ENCODE assay signal across 8 cellular contexts in the genomic region with DNA sequence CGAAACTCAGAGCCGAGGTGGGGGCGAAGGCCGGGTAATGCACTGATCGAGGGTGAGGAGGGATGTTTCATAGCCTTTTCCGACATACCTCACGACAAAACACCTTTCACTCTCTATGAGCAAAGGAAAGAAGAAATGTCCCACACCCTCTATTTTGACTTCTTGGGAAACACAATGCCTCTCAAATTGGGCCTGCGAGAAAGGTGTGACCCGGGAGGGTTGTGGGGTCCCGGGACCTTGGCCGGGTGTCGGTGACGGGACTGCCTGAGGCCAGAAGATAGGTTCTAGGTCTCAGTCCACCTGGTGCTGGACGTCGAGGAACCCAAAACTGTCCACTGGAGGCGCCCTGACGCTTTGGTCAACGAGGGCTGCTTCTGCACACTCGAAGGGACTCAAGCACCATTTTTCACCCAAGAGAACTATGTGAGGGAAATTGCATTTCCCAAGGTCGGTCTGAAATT. TPM values are rescaled to one million over a fixed set of nuclear protein-coding genes. Genes with fewer than 3 reads are reported as not detected.
DNase-seq lines count a peak whose midpoint lies in the region; ATAC-seq and TF ChIP-seq lines count a peak whose summit lies in the region.

No MANE protein-coding gene starts in this region.

- DNase-seq in AG04449 (ENCODE audit: low read depth, low spot score): no peak
- DNase-seq in GDM1 (lab: John Stamatoyannopoulos, UW): peak; percentile 10
- DNase-seq in NCI-H82 treated with DMSO at 0.1 percent for 48 hours (lab: John Stamatoyannopoulos, UW; ENCODE audit: unreplicated experiment): peak; percentile 22
- peak; percentile 47 to 55 for DNase-seq in cardiac fibroblast (ENCODE audit: low read depth in 2 of 2)
- DNase-seq in mesenchymal stem cell: peak; percentile 39

- H3K14ac ChIP-seq in mesenchymal stem cell (ENCODE audit: low read length in 2 of 2): no peak overlapping the region

- no peak overlapping the region for H2BK120ac ChIP-seq in mesenchymal stem cell (ENCODE audit: low read depth, low read length)

- no peak overlapping the region for H2AFZ ChIP-seq in mesenchymal stem cell (ENCODE audit: low read depth, low read length)

- CTCF ChIA-PET in AG04449 (lab: Yijun Ruan, JAX): interaction anchor here (1.0 to 7.7 kb wide), 7 partner anchors 11 to 420 kb away, joined by 3 to 110 read pairs (median 8); no protein-coding TSS in a partner anchor

- H3K9ac ChIP-seq in mesenchymal stem cell (ENCODE audit: low read length): no peak overlapping the region

- no peak overlapping the region for H3K18ac ChIP-seq in mesenchymal stem cell (ENCODE audit: low read depth in 1 of 2, low read length in 2 of 2)

- peak; percentile 43 for TF ChIP-seq CTCF in AG04449 (IDR thresholded peaks at IDR 0.05; ENCODE audit: insufficient read depth, low read length, missing control alignments)
- peak; percentile 45 for TF ChIP-seq CTCF in cardiac fibroblast (IDR thresholded peaks at IDR 0.05; ENCODE audit: low read depth, low read length)

- H3K9me3 ChIP-seq in mesenchymal stem cell (ENCODE audit: control insufficient read depth, low read length): no peaks in the 10 kb centered on the region

- peak overlapping the region; percentile 76 for H3K4me2 ChIP-seq in mesenchymal stem cell (ENCODE audit: low read length, poor library complexity, severe bottlenecking)

- H3K36me3 ChIP-seq in mesenchymal stem cell (ENCODE audit: control insufficient read depth in 1 of 2, insufficient read depth in 2 of 2, low read depth in 1 of 2, low read length in 2 of 2): no peaks in the 10 kb centered on the region

- POLR2A ChIA-PET in AG04449 (lab: Yijun Ruan, JAX): no interaction called here

- WGBS in mesenchymal stem cell: 5% methylated on average over 17 of the region's 20 CpGs

- H2BK12ac ChIP-seq in mesenchymal stem cell (ENCODE audit: low read length in 2 of 2): no peak overlapping the region

- H3K23ac ChIP-seq in mesenchymal stem cell (ENCODE audit: low read length in 2 of 2): no peak overlapping the region

- H3K4me3 ChIP-seq in AG04449 (ENCODE audit: low read depth, low read length): no peak overlapping the region; the same call in 1 of the 2 replicates
- no peak overlapping the region for H3K4me3 ChIP-seq in cardiac fibroblast (replicated peaks in 1 of 2; ENCODE audit: low read depth in 2 of 2, low read length in 2 of 2)
- H3K4me3 ChIP-seq in mesenchymal stem cell (ENCODE audit: insufficient read depth in 1 of 2, low read depth in 1 of 2, low read length in 2 of 2): peak overlapping the region in 1 of 2 experiments; percentile 75

- H3K27ac ChIP-seq in mesenchymal stem cell (ENCODE audit: low read length, poor library complexity, severe bottlenecking): no peak overlapping the region

- H2BK15ac ChIP-seq in mesenchymal stem cell (ENCODE audit: low read depth, poor library complexity, severe bottlenecking): no peak overlapping the region

- no peak overlapping the region for H4K91ac ChIP-seq in mesenchymal stem cell (ENCODE audit: low read length)

- H3K4me1 ChIP-seq in mesenchymal stem cell (ENCODE audit: control insufficient read depth, insufficient read depth, low read depth, low read length): peaks cover 40% of the 10 kb centered on the region

- H3K79me1 ChIP-seq in mesenchymal stem cell (replicated peaks; ENCODE audit: low read length, poor library complexity, severe bottlenecking): no peaks in the 10 kb centered on the region

- no peak for ATAC-seq in HG02623 (IDR thresholded peaks at IDR 0.05; ENCODE audit: unreplicated experiment)
- no peak for ATAC-seq in GM21367 (IDR thresholded peaks at IDR 0.05; ENCODE audit: unreplicated experiment)
- no peak for ATAC-seq in HG02642 (IDR thresholded peaks at IDR 0.05; ENCODE audit: poor library complexity, unreplicated experiment)

- no peak overlapping the region for H2BK5ac ChIP-seq in mesenchymal stem cell (ENCODE audit: low read depth, low read length, poor library complexity, severe bottlenecking)

- H3K4ac ChIP-seq in mesenchymal stem cell (ENCODE audit: low read depth in 1 of 2, low read length in 2 of 2): no peak overlapping the region

- H3K27me3 ChIP-seq in mesenchymal stem cell (ENCODE audit: control insufficient read depth in 1 of 2, insufficient read depth in 1 of 2, low read length in 2 of 2): peaks cover 82 to 90% of the 10 kb centered on the region in 2 experiments

- H2AK5ac ChIP-seq in mesenchymal stem cell (ENCODE audit: low read length, severe bottlenecking): no peak overlapping the region

- no peak overlapping the region for H4K8ac ChIP-seq in mesenchymal stem cell (ENCODE audit: low read length)

RNA-seq across cellular contexts. Expression of a gene that starts 41.1 kb away (rescaled TPM):
- polyA plus RNA-seq in mesenchymal stem cell (2013, experiment 1 of 2): 48.2 TPM
- polyA plus RNA-seq in mesenchymal stem cell (2013, experiment 2 of 2): 48.8 TPM

RNA-seq across cellular contexts. Expression of a gene that starts 50.2 kb away (rescaled TPM):
- polyA plus RNA-seq in mesenchymal stem cell (2013, experiment 1 of 2): not detected
- not detected for polyA plus RNA-seq in mesenchymal stem cell (2013, experiment 2 of 2)
